ENCODE assay signal across 14 cellular contexts in genomic region chr1:94250341-94250740, GRCh38. TPM values are rescaled to one million over a fixed set of nuclear protein-coding genes. Genes with fewer than 3 reads are reported as not detected.
DNase-seq lines count a peak whose midpoint lies in the region; ATAC-seq and TF ChIP-seq lines count a peak whose summit lies in the region.
"Had no signal": no experiment of that assay in that cellular context is flagged by ENCODE, and none has a peak within 500 bp of the region (broad histone marks: within the 10 kb centered on the region; RNA-seq: fewer than 3 reads in every experiment).

No MANE protein-coding gene starts in this region.

- 74% methylated on average over 3 of the region's 3 CpGs for WGBS in mesenchymal stem cell
- 79% methylated on average over 3 of the region's 3 CpGs for WGBS in right cardiac atrium

- H3K9me3 ChIP-seq in breast epithelium (no peaks in the 10 kb centered on the region), mesenchymal stem cell (ENCODE audit: control insufficient read depth, low read length) (no peaks in the 10 kb centered on the region), upper lobe of right lung (no peaks in the 10 kb centered on the region), right cardiac atrium (ENCODE audit: control insufficient read depth, low read length) (no peaks in the 10 kb centered on the region)

- no peaks in the 10 kb centered on the region for H3K9me3 Mint-ChIP-seq in MCF 10A (ENCODE audit: unreplicated experiment)
- H3K9me3 Mint-ChIP-seq: CD8-positive, alpha-beta T cell had no signal

- no peak overlapping the region for H3K4me2 ChIP-seq in mesenchymal stem cell (ENCODE audit: low read length, poor library complexity, severe bottlenecking)

- peak overlapping the region; percentile 71 for H2AK5ac ChIP-seq in mesenchymal stem cell (ENCODE audit: low read length, severe bottlenecking)

- H4K91ac ChIP-seq in mesenchymal stem cell (ENCODE audit: low read length): no peak overlapping the region

- no TSS peak for BruUV-seq in MCF 10A (replicated peaks; lab: Mats Ljungman, UMichigan)

- H3K27ac ChIP-seq in breast epithelium (peak overlapping the region; percentile 72 to 95), VCaP (peak overlapping the region; percentile 98), mesenchymal stem cell (ENCODE audit: low read length, poor library complexity, severe bottlenecking) (no peak overlapping the region), upper lobe of right lung (no peak overlapping the region), right cardiac atrium (ENCODE audit: low read length) (no peak overlapping the region)

- POLR2A ChIA-PET in MCF 10A (lab: Yijun Ruan, JAX): no interaction called here

- CTCF ChIA-PET in MCF 10A (lab: Yijun Ruan, JAX): no interaction called here

- peak overlapping the region in 1 of 2 experiments; percentile 39 for H2BK12ac ChIP-seq in mesenchymal stem cell (ENCODE audit: low read length in 2 of 2)

- H2BK120ac ChIP-seq in mesenchymal stem cell (ENCODE audit: low read depth, low read length): no peak overlapping the region

- H3K4me3 ChIP-seq in breast epithelium (no peak overlapping the region), mesenchymal stem cell (ENCODE audit: insufficient read depth in 1 of 2, low read depth in 1 of 2, low read length in 2 of 2) (no peak overlapping the region), upper lobe of right lung (no peak overlapping the region), right cardiac atrium (ENCODE audit: low read length) (no peak overlapping the region)

- ATAC-seq in upper lobe of right lung: peak; percentile 20
- ATAC-seq in right cardiac atrium: no peak
- ATAC-seq: CD8-positive, alpha-beta T cell; Right ventricle myocardium inferior had no signal

- intact Hi-C loops in breast epithelium (cut with DNase I; ENCODE audit: low total_unique reads) (loop anchor here (10.0 kb wide), 1 partner anchor 74 kb away; no protein-coding TSS in a partner anchor), MCF 10A (cut with micrococcal nuclease) (no loop called here), upper lobe of right lung (cut with DNase I) (no loop called here), right cardiac atrium (cut with DNase I) (no loop called here)

- no peak overlapping the region for H2AFZ ChIP-seq in mesenchymal stem cell (ENCODE audit: low read depth, low read length)

- TF ChIP-seq CTCF in breast epithelium (IDR thresholded peaks at IDR 0.05): no peak
- no peak for TF ChIP-seq CTCF in MCF 10A (IDR thresholded peaks at IDR 0.05; ENCODE audit: unreplicated experiment)
- TF ChIP-seq CTCF in VCaP (conservative IDR thresholded peaks at IDR 0.05): no peak
- no peak for TF ChIP-seq CTCF in upper lobe of right lung (IDR thresholded peaks at IDR 0.05)

- no peak overlapping the region for H3K4me3 Mint-ChIP-seq in MCF 10A (ENCODE audit: unreplicated experiment)
- H3K4me3 Mint-ChIP-seq: CD8-positive, alpha-beta T cell; IgD-negative memory B cell had no signal

- H3K27me3 Mint-ChIP-seq in MCF 10A (ENCODE audit: insufficient read depth, unreplicated experiment): no peaks in the 10 kb centered on the region

- no peak overlapping the region for H2BK15ac ChIP-seq in mesenchymal stem cell (ENCODE audit: low read depth, poor library complexity, severe bottlenecking)

- no peak overlapping the region for H3K14ac ChIP-seq in mesenchymal stem cell (ENCODE audit: low read length in 2 of 2)

- peaks cover 2% of the 10 kb centered on the region for H3K79me1 ChIP-seq in mesenchymal stem cell (replicated peaks; ENCODE audit: low read length, poor library complexity, severe bottlenecking)

- no peak overlapping the region for H3K18ac ChIP-seq in mesenchymal stem cell (ENCODE audit: low read depth in 1 of 2, low read length in 2 of 2)

- H3K36me3 Mint-ChIP-seq in MCF 10A (ENCODE audit: insufficient read depth, unreplicated experiment): no peaks in the 10 kb centered on the region
- H3K36me3 Mint-ChIP-seq: CD8-positive, alpha-beta T cell had no signal

- no peak overlapping the region for H3K4ac ChIP-seq in mesenchymal stem cell (ENCODE audit: low read depth in 1 of 2, low read length in 2 of 2)

- H2BK5ac ChIP-seq in mesenchymal stem cell (ENCODE audit: low read depth, low read length, poor library complexity, severe bottlenecking): no peak overlapping the region

- DNase-seq in breast epithelium (ENCODE audit: low spot score in 2 of 2): peak in 1 of 2 donors; percentile 59
- DNase-seq in MCF 10A (ENCODE audit: unreplicated experiment): no peak
- no peak for DNase-seq in mesenchymal stem cell
- no peak for DNase-seq in upper lobe of right lung
- DNase-seq in right cardiac atrium: no peak
- no peak for DNase-seq in SKM-1 treated with dmso at 0.1 percent for 144 hours (lab: John Stamatoyannopoulos, UW; ENCODE audit: unreplicated experiment)
- DNase-seq in GM19238 (ENCODE audit: insufficient read length, low spot score): no peak
- DNase-seq: CD8-positive, alpha-beta T cell; NCI-H1930; NCI-H2171; NCI-H446 had no signal

- H3K4me1 ChIP-seq in breast epithelium: no peaks in the 10 kb centered on the region
- peaks cover 3% of the 10 kb centered on the region for H3K4me1 ChIP-seq in mesenchymal stem cell (ENCODE audit: control insufficient read depth, insufficient read depth, low read depth, low read length)
- peaks cover 4% of the 10 kb centered on the region for H3K4me1 ChIP-seq in upper lobe of right lung
- no peaks in the 10 kb centered on the region for H3K4me1 ChIP-seq in right cardiac atrium (ENCODE audit: control insufficient read depth, insufficient read depth, low read length)

- TF ChIP-seq POLR2A in breast epithelium (IDR thresholded peaks at IDR 0.05): no peak

- H3K23ac ChIP-seq in mesenchymal stem cell (ENCODE audit: low read length in 2 of 2): no peak overlapping the region

- H3K27ac Mint-ChIP-seq in MCF 10A (ENCODE audit: low read depth, unreplicated experiment): no peak overlapping the region
- H3K27ac Mint-ChIP-seq: CD8-positive, alpha-beta T cell; IgD-negative memory B cell had no signal

- H3K36me3 ChIP-seq in breast epithelium (no peaks in the 10 kb centered on the region), mesenchymal stem cell (ENCODE audit: control insufficient read depth in 1 of 2, insufficient read depth in 2 of 2, low read depth in 1 of 2, low read length in 2 of 2) (no peaks in the 10 kb centered on the region), upper lobe of right lung (no peaks in the 10 kb centered on the region)

- H3K4me1 Mint-ChIP-seq in MCF 10A (ENCODE audit: insufficient read depth, unreplicated experiment): peaks cover 26% of the 10 kb centered on the region

- H3K27me3 ChIP-seq in breast epithelium (no peaks in the 10 kb centered on the region), mesenchymal stem cell (ENCODE audit: control insufficient read depth in 1 of 2, insufficient read depth in 1 of 2, low read length in 2 of 2) (no peaks in the 10 kb centered on the region), upper lobe of right lung (no peaks in the 10 kb centered on the region), right cardiac atrium (ENCODE audit: control insufficient read depth, insufficient read depth) (no peaks in the 10 kb centered on the region)

- H4K8ac ChIP-seq in mesenchymal stem cell (ENCODE audit: low read length): no peak overlapping the region

- H3K9ac ChIP-seq in mesenchymal stem cell (ENCODE audit: low read length): no peak overlapping the region

RNA-seq across cellular contexts. Expression of gene ARHGAP29, which starts 13.0 kb away (rescaled TPM):
- total RNA-seq in breast epithelium: 10 to 100 TPM; 49.1 to 88.0 (median 70.8) TPM
- 38.6 and 46.7 TPM in 2 replicates for total RNA-seq in MCF 10A (2022)
- 4.1 TPM for polyA plus RNA-seq in mesenchymal stem cell (2013, experiment 1 of 2)
- polyA plus RNA-seq in mesenchymal stem cell (2013, experiment 2 of 2): 4.1 TPM
- total RNA-seq in upper lobe of right lung: 66.5 TPM
- total RNA-seq in right cardiac atrium: 10 to 100 TPM; 22.1 to 31.1 (median 30.3) TPM
- polyA plus RNA-seq in right cardiac atrium: 11.0 TPM
- total RNA-seq: CD8-positive, alpha-beta T cell had no signal
- polyA plus RNA-seq: IgD-negative memory B cell had no signal

Comparison
In these comparisons a context has a peak if more than half of its experiments do, and no peak if none do; other contexts are left out.
1. H3K27ac ChIP-seq: peak in breast epithelium (2 of 2) and VCaP (single experiment); none in mesenchymal stem cell (single experiment), upper lobe of right lung (single experiment) and right cardiac atrium (single experiment).